ENCODE assay signal across 14 cellular contexts in the genomic region with DNA sequence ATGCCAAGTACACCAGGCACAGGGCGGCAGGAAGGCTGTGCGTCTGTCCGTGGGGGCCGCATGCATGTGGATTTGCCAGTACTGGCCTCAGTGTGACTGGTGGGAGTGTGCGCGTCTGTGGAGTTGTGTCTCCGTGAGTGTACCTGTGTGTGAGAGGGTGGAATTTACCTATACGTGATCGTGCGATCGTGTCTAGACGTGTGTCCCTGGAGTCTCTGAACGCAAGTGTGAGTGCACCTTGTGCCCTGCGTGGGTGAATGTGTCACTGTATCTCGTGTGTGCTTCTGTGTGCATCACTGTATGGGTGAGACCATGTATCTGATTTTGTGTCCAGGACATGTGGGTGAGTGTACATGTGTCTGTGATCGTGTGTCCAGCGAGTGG. TPM values are rescaled to one million over a fixed set of nuclear protein-coding genes. Genes with fewer than 3 reads are reported as not detected.
DNase-seq lines count a peak whose midpoint lies in the region; ATAC-seq and TF ChIP-seq lines count a peak whose summit lies in the region.
"Had no signal": no experiment of that assay in that cellular context is flagged by ENCODE, and none has a peak within 500 bp of the region (broad histone marks: within the 10 kb centered on the region; RNA-seq: fewer than 3 reads in every experiment).

No MANE protein-coding gene starts in this region.

- intact Hi-C loops in activated CD4-positive, alpha-beta memory T cell treated with anti-CD3 and anti-CD28 coated beads for 36 hours (cut with micrococcal nuclease): no loop called here
- intact Hi-C loops in PC-3 (cut with micrococcal nuclease): loop anchor here (10.0 kb wide), 1 partner anchor 318 kb away; no protein-coding TSS in a partner anchor

- H3K9me3 ChIP-seq in PC-3 (ENCODE audit: low read length): no peaks in the 10 kb centered on the region

- ATAC-seq in PC-3: no peak
- no peak for ATAC-seq in GM21717 (IDR thresholded peaks at IDR 0.05; ENCODE audit: unreplicated experiment)

- H3K36me3 ChIP-seq in PC-3 (ENCODE audit: low read depth, low read length) (no peaks in the 10 kb centered on the region), rectal smooth muscle tissue (ENCODE audit: control insufficient read depth, insufficient read depth, low read length) (no peaks in the 10 kb centered on the region)

- peak overlapping the region; percentile 86 for H3K4me2 ChIP-seq in PC-3 (ENCODE audit: low read length)

- H3K4me1 ChIP-seq in PC-3 (ENCODE audit: insufficient read depth, low read length) (peaks cover 8% of the 10 kb centered on the region; the same call in 1 of the 2 replicates), rectal smooth muscle tissue (ENCODE audit: control insufficient read depth, insufficient read depth, low read length) (no peaks in the 10 kb centered on the region)

- CTCF ChIA-PET in activated CD4-positive, alpha-beta memory T cell treated with anti-CD3 and anti-CD28 coated beads, Interleukin-2, amount 10 ng/mL, durations not matched to agents 7 days and 5 days (lab: Charles Lee): no interaction called here
- CTCF ChIA-PET in activated CD4-positive, alpha-beta memory T cell treated with anti-CD3 and anti-CD28 coated beads for 36 hours (lab: Charles Lee): no interaction called here
- CTCF ChIA-PET in PC-3 (lab: Charles Lee): no interaction called here

- no peaks in the 10 kb centered on the region for H3K9me3 Mint-ChIP-seq in activated CD4-positive, alpha-beta memory T cell treated with anti-CD3 and anti-CD28 coated beads, Interleukin-2, amount 10 ng/mL, durations not matched to agents 7 days and 5 days
- no peaks in the 10 kb centered on the region for H3K9me3 Mint-ChIP-seq in activated CD4-positive, alpha-beta memory T cell treated with anti-CD3 and anti-CD28 coated beads for 36 hours

- DNase-seq in activated CD4-positive, alpha-beta memory T cell treated with anti-CD3 and anti-CD28 coated beads, Interleukin-2, amount 10 ng/mL, durations not matched to agents 7 days and 5 days: no peak
- no peak for DNase-seq in activated CD4-positive, alpha-beta memory T cell treated with anti-CD3 and anti-CD28 coated beads for 36 hours
- DNase-seq in PC-3: no peak
- no peak for DNase-seq in fibroblast of pulmonary artery (ENCODE audit: low read depth)
- DNase-seq in cerebellum (ENCODE audit: low spot score): no peak
- no peak for DNase-seq in NCI-H526 treated with DMSO at 0.1 percent for 48 hours (lab: John Stamatoyannopoulos, UW)
- DNase-seq: aorta, mesendoderm, NCI-H1092 treated with DMSO at 0.1 percent for 48 hours, NCI-H748 treated with DMSO at 0.1 percent for 48 hours had no signal

- H3K27ac ChIP-seq in PC-3 (ENCODE audit: low read length) (no peak overlapping the region), rectal smooth muscle tissue (ENCODE audit: low read depth, low read length) (no peak overlapping the region)
- H3K27ac ChIP-seq: SK-N-MC had no signal

- H3K9me2 ChIP-seq in PC-3 (replicated peaks; ENCODE audit: low read length): no peaks in the 10 kb centered on the region

- no peaks in the 10 kb centered on the region for H3F3A ChIP-seq in PC-3 (ENCODE audit: low read length, unreplicated experiment)

- H3K9ac ChIP-seq in PC-3 (ENCODE audit: low read length) (no peak overlapping the region), rectal smooth muscle tissue (ENCODE audit: low read length) (no peak overlapping the region)

- peaks cover 75% of the 10 kb centered on the region for H3K27me3 Mint-ChIP-seq in activated CD4-positive, alpha-beta memory T cell treated with anti-CD3 and anti-CD28 coated beads, Interleukin-2, amount 10 ng/mL, durations not matched to agents 7 days and 5 days
- H3K27me3 Mint-ChIP-seq in activated CD4-positive, alpha-beta memory T cell treated with anti-CD3 and anti-CD28 coated beads for 36 hours: peaks cover 64% of the 10 kb centered on the region

- no peak overlapping the region for H2AFZ ChIP-seq in PC-3 (ENCODE audit: low read length)

- POLR2A ChIA-PET in activated CD4-positive, alpha-beta memory T cell treated with anti-CD3 and anti-CD28 coated beads, Interleukin-2, amount 10 ng/mL, durations not matched to agents 7 days and 5 days (lab: Charles Lee): no interaction called here
- POLR2A ChIA-PET in activated CD4-positive, alpha-beta memory T cell treated with anti-CD3 and anti-CD28 coated beads for 36 hours (lab: Charles Lee): no interaction called here
- POLR2A ChIA-PET in PC-3 (lab: Charles Lee; ENCODE audit: unreplicated experiment): no interaction called here

- H3K36me3 Mint-ChIP-seq in activated CD4-positive, alpha-beta memory T cell treated with anti-CD3 and anti-CD28 coated beads, Interleukin-2, amount 10 ng/mL, durations not matched to agents 7 days and 5 days (ENCODE audit: low read depth): peaks cover 8% of the 10 kb centered on the region
- H3K36me3 Mint-ChIP-seq in activated CD4-positive, alpha-beta memory T cell treated with anti-CD3 and anti-CD28 coated beads for 36 hours: no peaks in the 10 kb centered on the region

- H4K20me1 ChIP-seq in PC-3 (ENCODE audit: low read length): no peaks in the 10 kb centered on the region

- BruUV-seq in PC-3 (replicated peaks; lab: Mats Ljungman, UMichigan): no TSS peak

- H3K27ac Mint-ChIP-seq in activated CD4-positive, alpha-beta memory T cell treated with anti-CD3 and anti-CD28 coated beads, Interleukin-2, amount 10 ng/mL, durations not matched to agents 7 days and 5 days: peak overlapping the region; percentile 45
- no peak overlapping the region for H3K27ac Mint-ChIP-seq in activated CD4-positive, alpha-beta memory T cell treated with anti-CD3 and anti-CD28 coated beads for 36 hours

- H3K4me3 ChIP-seq in PC-3 (ENCODE audit: low read length) (no peak overlapping the region), fibroblast of pulmonary artery (replicated peaks; ENCODE audit: low read depth, low read length) (peak overlapping the region; percentile 43), rectal smooth muscle tissue (ENCODE audit: low read length) (peak overlapping the region; percentile 19)
- H3K4me3 ChIP-seq: SK-N-MC had no signal

- peaks cover 20% of the 10 kb centered on the region for H3K4me1 Mint-ChIP-seq in activated CD4-positive, alpha-beta memory T cell treated with anti-CD3 and anti-CD28 coated beads, Interleukin-2, amount 10 ng/mL, durations not matched to agents 7 days and 5 days
- H3K4me1 Mint-ChIP-seq in activated CD4-positive, alpha-beta memory T cell treated with anti-CD3 and anti-CD28 coated beads for 36 hours (ENCODE audit: low read depth): peaks cover 32% of the 10 kb centered on the region

- H3K4me3 Mint-ChIP-seq in activated CD4-positive, alpha-beta memory T cell treated with anti-CD3 and anti-CD28 coated beads, Interleukin-2, amount 10 ng/mL, durations not matched to agents 7 days and 5 days: no peak overlapping the region
- no peak overlapping the region for H3K4me3 Mint-ChIP-seq in activated CD4-positive, alpha-beta memory T cell treated with anti-CD3 and anti-CD28 coated beads for 36 hours

- TF ChIP-seq CTCF in PC-3 (conservative IDR thresholded peaks at IDR 0.05; ENCODE audit: low read depth, low read length) (no peak), fibroblast of pulmonary artery (IDR thresholded peaks at IDR 0.05; ENCODE audit: low read length, missing control alignments) (no peak)

- peaks cover 90% of the 10 kb centered on the region for H3K27me3 ChIP-seq in PC-3 (ENCODE audit: low read length)
- H3K27me3 ChIP-seq in rectal smooth muscle tissue (ENCODE audit: control insufficient read depth, insufficient read depth, low read length): peaks cover 64% of the 10 kb centered on the region

- H3K79me2 ChIP-seq in PC-3 (ENCODE audit: low read length): no peaks in the 10 kb centered on the region

RNA-seq across cellular contexts. Expression of gene LHX5, which starts 4.9 kb away (rescaled TPM):
- not detected for total RNA-seq in activated CD4-positive, alpha-beta memory T cell treated with anti-CD3 and anti-CD28 coated beads, Interleukin-2, amount 10 ng/mL, durations not matched to agents 7 days and 5 days
- not detected for total RNA-seq in activated CD4-positive, alpha-beta memory T cell treated with anti-CD3 and anti-CD28 coated beads for 36 hours
- total RNA-seq in PC-3 (2014; rRNA removed) (0.23 and 0.26 TPM in 2 replicates), cerebellum (10.2 TPM)
- total RNA-seq: aorta, fibroblast of villous mesenchyme had no signal

RNA-seq across cellular contexts. Expression of gene SDSL, which starts 44.6 kb away (rescaled TPM):
- total RNA-seq in activated CD4-positive, alpha-beta memory T cell treated with anti-CD3 and anti-CD28 coated beads, Interleukin-2, amount 10 ng/mL, durations not matched to agents 7 days and 5 days: not detected
- not detected for total RNA-seq in activated CD4-positive, alpha-beta memory T cell treated with anti-CD3 and anti-CD28 coated beads for 36 hours
- total RNA-seq in PC-3 (2014; rRNA removed): 14.0 and 19.9 TPM in 2 replicates
- 1.7 TPM for total RNA-seq in cerebellum
